In the genomic region with DNA sequence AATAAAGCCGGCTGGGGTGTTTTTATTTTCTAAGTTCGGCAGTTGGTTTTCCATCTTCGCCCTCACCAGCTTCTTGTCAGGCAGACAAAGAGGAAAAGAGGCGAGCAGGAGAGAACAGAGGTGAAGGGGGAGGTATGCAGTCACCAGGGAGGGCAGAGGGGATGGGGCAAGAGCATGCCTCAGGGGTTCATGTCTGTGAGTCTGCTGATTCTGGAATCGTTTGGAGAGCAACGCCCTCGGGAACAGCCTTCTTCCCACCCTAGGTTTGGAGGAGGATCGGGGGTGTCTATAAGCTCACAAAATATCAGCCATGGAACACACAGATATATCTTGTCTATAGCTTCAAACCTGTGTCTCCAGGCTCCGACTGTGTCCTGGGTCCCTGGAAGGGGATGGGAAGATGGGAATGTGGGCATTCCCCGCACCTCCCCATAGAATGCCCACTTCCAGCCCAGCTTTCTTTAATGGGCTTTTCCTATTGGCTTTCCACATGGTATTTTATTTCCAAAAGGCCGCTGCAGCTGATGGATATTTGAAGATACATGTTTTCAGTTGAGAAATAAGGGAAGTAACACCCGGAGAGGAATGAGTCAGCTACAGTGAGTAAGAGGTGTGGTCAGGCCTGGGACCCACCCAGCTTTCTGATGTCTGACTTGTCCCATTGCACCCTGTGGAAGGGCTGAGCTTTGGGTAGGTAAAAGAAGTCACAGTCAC, we compare ENCODE assay signal across 9 cellular contexts.
DNase-seq lines count a peak whose midpoint lies in the region; ATAC-seq, FAIRE-seq and TF ChIP-seq lines count a peak whose summit lies in the region.
"Had no signal": no experiment of that assay in that cellular context is flagged by ENCODE, and none has a peak within 500 bp of the region (broad histone marks: within the 10 kb centered on the region; RNA-seq: fewer than 3 reads in every experiment).

No MANE protein-coding gene starts in this region.

- H3K4me1 Mint-ChIP-seq in GM23338: peaks cover 9% of the 10 kb centered on the region

- WGBS in esophagus squamous epithelium, 2 donors: 25 to 26% methylated on average over 10 to 12 of the region's 12 CpGs
- WGBS in small intestine, 3 donors: 64 to 68% (median 67%) methylated on average over 12 of the region's 12 CpGs

- no peak overlapping the region for H3K27ac Mint-ChIP-seq in GM23338

- no peak overlapping the region for H3K4me2 ChIP-seq in GM23338

- peaks cover 4% of the 10 kb centered on the region for H3K27me3 Mint-ChIP-seq in GM23338 (ENCODE audit: insufficient read depth, low read depth, poor library complexity)

- H3F3A ChIP-seq in GM23338 (replicated peaks; ENCODE audit: low read depth): no peaks in the 10 kb centered on the region

- no peak for TF ChIP-seq CTCF in GM23338 (conservative IDR thresholded peaks at IDR 0.05; ENCODE audit: low read depth in 2 of 2)
- TF ChIP-seq CTCF in esophagus squamous epithelium (IDR thresholded peaks at IDR 0.05): no peak

- no peak for FAIRE-seq in small intestine (lab: Jason Lieb, UNC)

- peaks cover 2% of the 10 kb centered on the region; the same call in 1 of the 3 replicates for H3K36me3 Mint-ChIP-seq in GM23338 (ENCODE audit: low read depth)

- H3K4me1 ChIP-seq in GM23338 (ENCODE audit: insufficient read depth): no peaks in the 10 kb centered on the region
- peaks cover 5 to 19% (median 13%) of the 10 kb centered on the region in 3 donors for H3K4me1 ChIP-seq in esophagus squamous epithelium
- no peaks in the 10 kb centered on the region for H3K4me1 ChIP-seq in small intestine (ENCODE audit: control insufficient read depth in 2 of 2, insufficient read depth in 1 of 2, low read depth in 1 of 2, low read length in 1 of 2)

- H3K27ac ChIP-seq in GM23338 (ENCODE audit: low read depth): no peak overlapping the region
- H3K27ac ChIP-seq in esophagus squamous epithelium: peak overlapping the region in 3 of 4 donors; percentile 30 to 58 (median 44)
- H3K27ac ChIP-seq in small intestine (ENCODE audit: low read depth in 1 of 2, low read length in 1 of 2): no peak overlapping the region
- H3K27ac ChIP-seq: suprapubic skin had no signal

- intact Hi-C loops in esophagus squamous epithelium (cut with DNase I): no loop called here

- no peak overlapping the region for H2AFZ ChIP-seq in GM23338

- H4K20me1 ChIP-seq in GM23338 (replicated peaks; ENCODE audit: insufficient read depth): no peaks in the 10 kb centered on the region

- H3K36me3 ChIP-seq in GM23338 (ENCODE audit: insufficient read depth) (no peaks in the 10 kb centered on the region), esophagus squamous epithelium (no peaks in the 10 kb centered on the region), small intestine (ENCODE audit: control insufficient read depth in 2 of 2, insufficient read depth in 2 of 2, low read length in 2 of 2) (no peaks in the 10 kb centered on the region)
- H3K36me3 ChIP-seq: suprapubic skin had no signal

- H3K4me3 Mint-ChIP-seq in GM23338: no peak overlapping the region

- H3K9me3 ChIP-seq in esophagus squamous epithelium: peaks cover 0 to 8% (median 0%) of the 10 kb centered on the region in 3 donors
- peaks cover 2% of the 10 kb centered on the region for H3K9me3 ChIP-seq in small intestine (ENCODE audit: control insufficient read depth, low read depth)

- TF ChIP-seq POLR2A in esophagus squamous epithelium (IDR thresholded peaks at IDR 0.05): no peak

- no peaks in the 10 kb centered on the region for H3K79me2 ChIP-seq in GM23338 (replicated peaks; ENCODE audit: insufficient read depth)

- DNase-seq in GM23338 (ENCODE audit: low spot score) (no peak), RPMI7951 (ENCODE audit: low read depth) (peak; percentile 94), esophagus squamous epithelium (lab: John Stamatoyannopoulos, UW) (no peak), small intestine (peak; percentile 22), DMS 273 treated with DMSO at 0.1 percent for 48 hours (lab: John Stamatoyannopoulos, UW) (no peak), cortex of kidney (lab: John Stamatoyannopoulos, UW) (no peak)

- no peaks in the 10 kb centered on the region for H3K27me3 ChIP-seq in GM23338 (ENCODE audit: insufficient read depth)
- peaks cover 0 to 27% (median 0%) of the 10 kb centered on the region in 4 donors for H3K27me3 ChIP-seq in esophagus squamous epithelium
- no peaks in the 10 kb centered on the region for H3K27me3 ChIP-seq in small intestine (ENCODE audit: control insufficient read depth in 2 of 2, insufficient read depth in 2 of 2, low read length in 2 of 2)

- H3K9me2 ChIP-seq in GM23338 (ENCODE audit: insufficient read depth): no peaks in the 10 kb centered on the region

- H3K4me3 ChIP-seq in GM23338 (no peak overlapping the region), esophagus squamous epithelium (no peak overlapping the region), small intestine (ENCODE audit: low read depth in 1 of 2, low read length in 2 of 2) (no peak overlapping the region)
- H3K4me3 ChIP-seq: suprapubic skin had no signal

- no peaks in the 10 kb centered on the region; the same call in 1 of the 3 replicates for H3K9me3 Mint-ChIP-seq in GM23338

- ATAC-seq in GM23338: 0 out of 3 replicates have a peak, but pooled peaks have one; percentile 29
- no peak for ATAC-seq in HG03571 (IDR thresholded peaks at IDR 0.05; ENCODE audit: unreplicated experiment)
- no peak for ATAC-seq in HG02571 (IDR thresholded peaks at IDR 0.05; ENCODE audit: unreplicated experiment)

TF ChIP-seq in GM23338, 12 proteins besides CTCF, POLR2A, EP300 and RAD21 (continues in another document):
- no peak for TF ChIP-seq NANOG (IDR thresholded peaks at IDR 0.05; ENCODE audit: borderline replicate concordance)
- TF ChIP-seq ZNF114 (CRISPR knock-in tag; IDR thresholded peaks at IDR 0.05): no peak
- no peak for TF ChIP-seq ZNF331 (CRISPR knock-in tag; IDR thresholded peaks at IDR 0.05; ENCODE audit: low read depth)
- TF ChIP-seq, protein P1, sequence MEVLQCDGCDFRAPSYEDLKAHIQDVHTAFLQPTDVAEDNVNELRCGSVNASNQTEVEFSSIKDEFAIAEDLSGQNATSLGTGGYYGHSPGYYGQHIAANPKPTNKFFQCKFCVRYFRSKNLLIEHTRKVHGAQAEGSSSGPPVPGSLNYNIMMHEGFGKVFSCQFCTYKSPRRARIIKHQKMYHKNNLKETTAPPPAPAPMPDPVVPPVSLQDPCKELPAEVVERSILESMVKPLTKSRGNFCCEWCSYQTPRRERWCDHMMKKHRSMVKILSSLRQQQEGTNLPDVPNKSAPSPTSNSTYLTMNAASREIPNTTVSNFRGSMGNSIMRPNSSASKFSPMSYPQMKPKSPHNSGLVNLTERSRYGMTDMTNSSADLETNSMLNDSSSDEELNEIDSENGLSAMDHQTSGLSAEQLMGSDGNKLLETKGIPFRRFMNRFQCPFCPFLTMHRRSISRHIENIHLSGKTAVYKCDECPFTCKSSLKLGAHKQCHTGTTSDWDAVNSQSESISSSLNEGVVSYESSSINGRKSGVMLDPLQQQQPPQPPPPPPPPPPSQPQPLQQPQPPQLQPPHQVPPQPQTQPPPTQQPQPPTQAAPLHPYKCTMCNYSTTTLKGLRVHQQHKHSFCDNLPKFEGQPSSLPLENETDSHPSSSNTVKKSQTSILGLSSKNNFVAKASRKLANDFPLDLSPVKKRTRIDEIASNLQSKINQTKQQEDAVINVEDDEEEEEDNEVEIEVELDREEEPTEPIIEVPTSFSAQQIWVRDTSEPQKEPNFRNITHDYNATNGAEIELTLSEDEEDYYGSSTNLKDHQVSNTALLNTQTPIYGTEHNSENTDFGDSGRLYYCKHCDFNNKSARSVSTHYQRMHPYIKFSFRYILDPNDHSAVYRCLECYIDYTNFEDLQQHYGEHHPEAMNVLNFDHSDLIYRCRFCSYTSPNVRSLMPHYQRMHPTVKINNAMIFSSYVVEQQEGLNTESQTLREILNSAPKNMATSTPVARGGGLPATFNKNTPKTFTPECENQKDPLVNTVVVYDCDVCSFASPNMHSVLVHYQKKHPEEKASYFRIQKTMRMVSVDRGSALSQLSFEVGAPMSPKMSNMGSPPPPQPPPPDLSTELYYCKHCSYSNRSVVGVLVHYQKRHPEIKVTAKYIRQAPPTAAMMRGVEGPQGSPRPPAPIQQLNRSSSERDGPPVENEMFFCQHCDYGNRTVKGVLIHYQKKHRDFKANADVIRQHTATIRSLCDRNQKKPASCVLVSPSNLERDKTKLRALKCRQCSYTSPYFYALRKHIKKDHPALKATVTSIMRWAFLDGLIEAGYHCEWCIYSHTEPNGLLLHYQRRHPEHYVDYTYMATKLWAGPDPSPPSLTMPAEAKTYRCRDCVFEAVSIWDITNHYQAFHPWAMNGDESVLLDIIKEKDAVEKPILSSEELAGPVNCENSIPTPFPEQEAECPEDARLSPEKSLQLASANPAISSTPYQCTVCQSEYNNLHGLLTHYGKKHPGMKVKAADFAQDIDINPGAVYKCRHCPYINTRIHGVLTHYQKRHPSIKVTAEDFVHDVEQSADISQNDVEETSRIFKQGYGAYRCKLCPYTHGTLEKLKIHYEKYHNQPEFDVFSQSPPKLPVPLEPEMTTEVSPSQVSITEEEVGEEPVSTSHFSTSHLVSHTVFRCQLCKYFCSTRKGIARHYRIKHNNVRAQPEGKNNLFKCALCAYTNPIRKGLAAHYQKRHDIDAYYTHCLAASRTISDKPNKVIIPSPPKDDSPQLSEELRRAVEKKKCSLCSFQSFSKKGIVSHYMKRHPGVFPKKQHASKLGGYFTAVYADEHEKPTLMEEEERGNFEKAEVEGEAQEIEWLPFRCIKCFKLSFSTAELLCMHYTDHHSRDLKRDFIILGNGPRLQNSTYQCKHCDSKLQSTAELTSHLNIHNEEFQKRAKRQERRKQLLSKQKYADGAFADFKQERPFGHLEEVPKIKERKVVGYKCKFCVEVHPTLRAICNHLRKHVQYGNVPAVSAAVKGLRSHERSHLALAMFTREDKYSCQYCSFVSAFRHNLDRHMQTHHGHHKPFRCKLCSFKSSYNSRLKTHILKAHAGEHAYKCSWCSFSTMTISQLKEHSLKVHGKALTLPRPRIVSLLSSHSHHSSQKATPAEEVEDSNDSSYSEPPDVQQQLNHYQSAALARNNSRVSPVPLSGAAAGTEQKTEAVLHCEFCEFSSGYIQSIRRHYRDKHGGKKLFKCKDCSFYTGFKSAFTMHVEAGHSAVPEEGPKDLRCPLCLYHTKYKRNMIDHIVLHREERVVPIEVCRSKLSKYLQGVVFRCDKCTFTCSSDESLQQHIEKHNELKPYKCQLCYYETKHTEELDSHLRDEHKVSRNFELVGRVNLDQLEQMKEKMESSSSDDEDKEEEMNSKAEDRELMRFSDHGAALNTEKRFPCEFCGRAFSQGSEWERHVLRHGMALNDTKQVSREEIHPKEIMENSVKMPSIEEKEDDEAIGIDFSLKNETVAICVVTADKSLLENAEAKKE (CRISPR knock-in tag; IDR thresholded peaks at IDR 0.05): no peak
- TF ChIP-seq, protein P2, sequence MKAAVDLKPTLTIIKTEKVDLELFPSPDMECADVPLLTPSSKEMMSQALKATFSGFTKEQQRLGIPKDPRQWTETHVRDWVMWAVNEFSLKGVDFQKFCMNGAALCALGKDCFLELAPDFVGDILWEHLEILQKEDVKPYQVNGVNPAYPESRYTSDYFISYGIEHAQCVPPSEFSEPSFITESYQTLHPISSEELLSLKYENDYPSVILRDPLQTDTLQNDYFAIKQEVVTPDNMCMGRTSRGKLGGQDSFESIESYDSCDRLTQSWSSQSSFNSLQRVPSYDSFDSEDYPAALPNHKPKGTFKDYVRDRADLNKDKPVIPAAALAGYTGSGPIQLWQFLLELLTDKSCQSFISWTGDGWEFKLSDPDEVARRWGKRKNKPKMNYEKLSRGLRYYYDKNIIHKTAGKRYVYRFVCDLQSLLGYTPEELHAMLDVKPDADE (IDR thresholded peaks at IDR 0.05): no peak

Comparison
In these comparisons a context has a peak if more than half of its experiments do, and no peak if none do; other contexts are left out.
1. DNase-seq: peak in RPMI7951 (single experiment) and small intestine (single experiment); none in GM23338 (single experiment), esophagus squamous epithelium (single experiment), DMS 273 treated with DMSO at 0.1 percent for 48 hours (single experiment) and cortex of kidney (single experiment).
2. H3K27ac ChIP-seq: peak in esophagus squamous epithelium (3 of 4); none in GM23338 (single experiment) and small intestine (0 of 2).